ENCODE assay signal across 12 cellular contexts in genomic region chr1:149845416-149845815, GRCh38. TPM values are rescaled to one million over a fixed set of nuclear protein-coding genes. Genes with fewer than 3 reads are reported as not detected.
DNase-seq lines count a peak whose midpoint lies in the region; ATAC-seq and TF ChIP-seq lines count a peak whose summit lies in the region.
"Had no signal": no experiment of that assay in that cellular context is flagged by ENCODE, and none has a peak within 500 bp of the region (broad histone marks: within the 10 kb centered on the region; RNA-seq: fewer than 3 reads in every experiment).

No MANE protein-coding gene starts in this region.

- no peak overlapping the region for H3K4me3 ChIP-seq in upper lobe of left lung
- H3K4me3 ChIP-seq: gastrocnemius medialis, skin epidermis had no signal

- no peak for TF ChIP-seq POLR2A in upper lobe of left lung (IDR thresholded peaks at IDR 0.05)

- ATAC-seq in WTC11 (peak; percentile 12), upper lobe of left lung (ENCODE audit: low FRiP score in 2 of 2) (no peak)
- ATAC-seq: gastrocnemius medialis had no signal

- in situ Hi-C loops in GM13976 (cut with MboI; ENCODE audit: low sequenced_read_pairs, unreplicated experiment) = no loop called here

- peak; percentile 4 for DNase-seq in stimulated activated CD4-positive, alpha-beta T cell treated with anti-CD3 and anti-CD28 coated beads, Interleukin-15, amount 100 ng/mL, for 24 hours
- no peak for DNase-seq in stimulated activated CD4-positive, alpha-beta T cell treated with anti-CD3 and anti-CD28 coated beads, Interleukin-12 subunit alpha, Interleukin-12 subunit beta, amount 100 ng/mL, for 4 hours
- DNase-seq in WTC11 (ENCODE audit: low spot score) = peak; percentile 24
- DNase-seq in iPS-NIHi7 (ENCODE audit: extremely low spot score) = peak; percentile 12
- DNase-seq in upper lobe of left lung = peak in 1 of 2 donors; percentile 14
- DNase-seq in SIG-M5 (lab: John Stamatoyannopoulos, UW) = no peak
- no peak for DNase-seq in posterior cingulate gyrus
- DNase-seq in GM13976 (ENCODE audit: low spot score) = no peak
- DNase-seq: COR-L47, gastrocnemius medialis, NCI-H510A treated with DMSO at 0.1 percent for 48 hours had no signal

- H3K9me3 ChIP-seq in upper lobe of left lung = no peaks in the 10 kb centered on the region
- H3K9me3 ChIP-seq: gastrocnemius medialis had no signal

- POLR2A ChIA-PET in WTC11 (lab: Charles Lee) = interaction anchor here (1.0 to 3.3 kb wide), 2 partner anchors 41 to 71 kb away, joined by 3 to 51 read pairs; a partner anchor contains a TSS

- CTCF ChIA-PET in WTC11 (lab: Charles Lee) = no interaction called here

- H3K9me3 Mint-ChIP-seq in WTC11 = no peaks in the 10 kb centered on the region

- H3K4me1 Mint-ChIP-seq in WTC11 = peaks cover 52% of the 10 kb centered on the region

- no peaks in the 10 kb centered on the region for H3K36me3 ChIP-seq in upper lobe of left lung
- H3K36me3 ChIP-seq: gastrocnemius medialis had no signal

- no peak for TF ChIP-seq EP300 in upper lobe of left lung (IDR thresholded peaks at IDR 0.05)

- H3K27me3 Mint-ChIP-seq in WTC11 (ENCODE audit: low read depth) = no peaks in the 10 kb centered on the region

- TF ChIP-seq CTCF in WTC11 (IDR thresholded peaks at IDR 0.05) (no peak), upper lobe of left lung (IDR thresholded peaks at IDR 0.05) (no peak), GM13976 (IDR thresholded peaks at IDR 0.05; ENCODE audit: borderline replicate concordance, control extremely low read depth, extremely low read depth, insufficient read depth, missing control alignments) (no peak)

- 63 to 67% methylated on average over 3 of the region's 3 CpGs for WGBS in upper lobe of left lung, 2 donors

- H3K27me3 ChIP-seq in upper lobe of left lung = no peaks in the 10 kb centered on the region

- peak overlapping the region; percentile 96 for H3K27ac Mint-ChIP-seq in WTC11

- intact Hi-C loops in posterior cingulate gyrus (cut with DNase I) = no loop called here

- H3K4me3 Mint-ChIP-seq in WTC11 = peak overlapping the region; percentile 91

- peaks cover 9% of the 10 kb centered on the region for H3K36me3 Mint-ChIP-seq in WTC11

- H3K27ac ChIP-seq in upper lobe of left lung = peak overlapping the region in 3 of 4 donors; percentile 17 to 37 (median 19)
- H3K27ac ChIP-seq: gastrocnemius medialis had no signal

- H3K4me1 ChIP-seq in upper lobe of left lung = peaks cover 35 to 51% (median 50%) of the 10 kb centered on the region in 4 donors

TF ChIP-seq in WTC11, 78 proteins besides CTCF, POLR2A, EP300 and RAD21:
- TF ChIP-seq ZNF219 (CRISPR knock-in tag; IDR thresholded peaks at IDR 0.05; ENCODE audit: borderline replicate concordance) (no peak), ZMAT4 (CRISPR knock-in tag; IDR thresholded peaks at IDR 0.05) (peak; percentile 48; the same call in 1 of the 2 replicates)
TF ChIP-seq in WTC11: peak in this region for 1.

RNA-seq across cellular contexts. Expression of gene BOLA1, which starts 54.0 kb away (rescaled TPM):
- 15.3 to 19.5 TPM (median 15.4 TPM) in 3 replicates for total RNA-seq in WTC11 (2021)
- total RNA-seq in upper lobe of left lung = 10 to 100 TPM; 11.1 to 23.0 (median 14.5) TPM

Comparison
In these comparisons a context has a peak if more than half of its experiments do, and no peak if none do; other contexts are left out.
1. DNase-seq: peak in stimulated activated CD4-positive, alpha-beta T cell treated with anti-CD3 and anti-CD28 coated beads, Interleukin-15, amount 100 ng/mL, for 24 hours (single experiment), WTC11 (single experiment) and iPS-NIHi7 (single experiment); none in stimulated activated CD4-positive, alpha-beta T cell treated with anti-CD3 and anti-CD28 coated beads, Interleukin-12 subunit alpha, Interleukin-12 subunit beta, amount 100 ng/mL, for 4 hours (single experiment), SIG-M5 (single experiment), posterior cingulate gyrus (0 of 10) and GM13976 (single experiment).